In the genomic region with DNA sequence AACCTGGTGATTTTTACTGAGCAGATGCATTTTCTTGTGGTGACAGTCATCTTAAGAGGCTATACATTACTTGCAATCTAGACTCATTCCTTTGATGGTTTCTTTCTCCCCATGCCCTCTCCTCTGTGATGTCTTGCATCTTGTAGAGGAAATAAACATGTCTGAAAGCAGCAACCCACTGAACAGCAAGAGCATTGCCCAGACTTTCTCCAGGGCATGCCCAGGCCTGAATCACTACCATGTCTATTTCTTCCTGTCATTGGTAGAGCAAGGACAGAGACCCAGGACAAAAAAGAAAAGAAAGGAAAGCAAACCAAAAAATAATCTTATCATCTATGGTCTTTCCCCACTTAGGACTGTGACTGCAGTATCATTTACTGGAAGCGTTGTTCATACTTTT, we compare ENCODE assay signal across 8 cellular contexts.
"Had no signal": no experiment of that assay in that cellular context is flagged by ENCODE, and none has a peak within 500 bp of the region (broad histone marks: within the 10 kb centered on the region; RNA-seq: fewer than 3 reads in every experiment).

No MANE protein-coding gene starts in this region.

- ATAC-seq: HCT116, HepG2 had no signal

- FAIRE-seq: HepG2 had no signal

- H3K4me3 Mint-ChIP-seq: HFFc6, IgD-negative memory B cell had no signal

- H3K36me3 ChIP-seq: HAP-1 had no signal

- H3K9me3 ChIP-seq: HAP-1 had no signal

- H3K9me3 Mint-ChIP-seq: IgD-negative memory B cell had no signal

- H3K27ac Mint-ChIP-seq: HFFc6, IgD-negative memory B cell had no signal

- DNase-seq: GOT3, H7, HFFc6 had no signal

- H3K27ac ChIP-seq: HL-60 had no signal

- H3K4me3 ChIP-seq: HAP-1 had no signal

- H3K36me3 Mint-ChIP-seq: IgD-negative memory B cell had no signal
